In the genomic region with DNA sequence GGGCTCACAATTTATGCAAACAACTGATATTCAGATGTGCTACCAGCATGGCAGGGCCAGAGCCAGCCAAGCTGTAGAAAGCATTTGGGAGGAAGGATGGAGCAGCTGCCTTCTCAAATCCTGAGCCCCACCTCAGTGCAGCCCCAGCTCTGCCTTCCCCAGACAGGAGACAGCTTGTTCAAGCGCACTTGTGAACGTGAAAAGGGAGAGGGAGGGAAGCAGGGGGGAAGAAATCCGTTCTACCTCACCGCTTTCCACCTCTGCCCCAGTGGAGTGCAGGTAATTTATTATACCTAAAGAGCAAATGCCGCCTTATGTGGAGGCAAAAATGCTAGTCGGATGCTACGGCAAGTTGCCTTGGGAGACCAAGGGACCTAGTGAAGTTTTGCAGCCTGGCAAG, we compare ENCODE assay signal across 16 cellular contexts.
"Had no signal": no experiment of that assay in that cellular context is flagged by ENCODE, and none has a peak within 500 bp of the region (broad histone marks: within the 10 kb centered on the region; RNA-seq: fewer than 3 reads in every experiment).

No MANE protein-coding gene starts in this region.

- ATAC-seq: gastroesophageal sphincter; left cardiac atrium; naive thymus-derived CD4-positive, alpha-beta T cell; pancreas; right cardiac atrium had no signal

- DNase-seq: colonic mucosa; dermis blood vessel endothelial cell; esophagus squamous epithelium; foreskin fibroblast; glutamatergic neuron; immature natural killer cell; left cardiac atrium; naive thymus-derived CD4-positive, alpha-beta T cell; pancreas; right cardiac atrium; stimulated activated CD4-positive, alpha-beta T cell treated with anti-CD3 and anti-CD28 coated beads, Interleukin-12 subunit alpha, Interleukin-12 subunit beta, amount 100 ng/mL, for 4 hours; stimulated activated naive CD4-positive, alpha-beta T cell; stomach; substantia nigra; trophoblast cell had no signal
